ENCODE assay signal across 18 cellular contexts in the genomic region with DNA sequence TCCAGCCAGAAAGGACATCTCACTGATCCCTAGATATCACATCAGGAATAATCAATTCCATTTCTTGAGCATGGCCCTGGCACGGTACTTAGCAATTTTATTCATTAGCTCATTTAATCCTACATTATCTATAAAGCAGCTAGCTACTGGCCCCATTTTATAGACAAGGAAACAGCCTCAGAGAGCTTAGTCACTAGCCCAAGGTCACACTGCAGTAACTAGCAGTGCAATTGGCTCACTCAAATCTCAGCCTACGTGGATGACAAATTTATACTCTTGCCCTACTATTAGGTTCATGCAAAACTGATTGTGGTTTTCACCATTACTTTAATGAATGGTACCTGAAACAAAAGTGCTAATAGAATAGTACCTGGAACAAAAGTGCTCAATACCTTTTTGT. TPM values are rescaled to one million over a fixed set of nuclear protein-coding genes. Genes with fewer than 3 reads are reported as not detected.
DNase-seq lines count a peak whose midpoint lies in the region; ATAC-seq, FAIRE-seq and TF ChIP-seq lines count a peak whose summit lies in the region.
"Had no signal": no experiment of that assay in that cellular context is flagged by ENCODE, and none has a peak within 500 bp of the region (broad histone marks: within the 10 kb centered on the region; RNA-seq: fewer than 3 reads in every experiment).

No MANE protein-coding gene starts in this region.

- peak; percentile 56 to 60; a peak in 5 of 6 replicates for ATAC-seq in A549
- no peak for ATAC-seq in GM19397 (IDR thresholded peaks at IDR 0.05; ENCODE audit: unreplicated experiment)
- ATAC-seq: stimulated activated naive CD8-positive, alpha-beta T cell treated with anti-CD3 and anti-CD28 coated beads, Interleukin-15, Interleukin-2, amounts not matched to agents 100 U/mL and 50 U/mL, for 24 hours had no signal

- H3K9me3 Mint-ChIP-seq in osteocyte (ENCODE audit: unreplicated experiment), result no peaks in the 10 kb centered on the region
- H3K9me3 Mint-ChIP-seq: activated CD4-positive, alpha-beta memory T cell treated with anti-CD3 and anti-CD28 coated beads, Interleukin-2, amount 10 ng/mL, durations not matched to agents 7 days and 5 days had no signal

- H3K27me3 ChIP-seq in adipocyte (replicated peaks; ENCODE audit: control insufficient read depth, insufficient read depth, low read length) (no peaks in the 10 kb centered on the region), left ventricle myocardium inferior (ENCODE audit: low read depth) (no peaks in the 10 kb centered on the region)
- H3K27me3 ChIP-seq: adrenal gland had no signal

- no peak for FAIRE-seq in A549 (lab: Jason Lieb, UNC)
- FAIRE-seq: colon, GM19239 had no signal

- H3K4me1 ChIP-seq in A549, result peaks cover 80% of the 10 kb centered on the region
- peaks cover 41% of the 10 kb centered on the region for H3K4me1 ChIP-seq in adipocyte (ENCODE audit: control insufficient read depth, insufficient read depth, low read length)
- H3K4me1 ChIP-seq in left ventricle myocardium inferior, result peaks cover 99% of the 10 kb centered on the region

- no peak for TF ChIP-seq RAD21 in A549 (conservative IDR thresholded peaks at IDR 0.05 in 1 of 2, IDR thresholded peaks at IDR 0.05 in 1 of 2)

- no peaks in the 10 kb centered on the region for H3K27me3 Mint-ChIP-seq in osteocyte (ENCODE audit: unreplicated experiment)

- 42% methylated on average over 2 of the region's 2 CpGs for WGBS in A549 (ENCODE audit: missing lambda C conversion rate)

- peak overlapping the region; percentile 9 for H3K27ac Mint-ChIP-seq in osteocyte (ENCODE audit: unreplicated experiment)
- H3K27ac Mint-ChIP-seq: activated CD4-positive, alpha-beta memory T cell treated with anti-CD3 and anti-CD28 coated beads, Interleukin-2, amount 10 ng/mL, durations not matched to agents 7 days and 5 days had no signal

- no peak for TF ChIP-seq POLR2A in A549 (IDR thresholded peaks at IDR 0.05; ENCODE audit: low read length)

- POLR2A ChIA-PET in A549 (lab: Yijun Ruan, JAX), result interaction anchor here (1.8 kb wide), 1 partner anchor 33 kb away, joined by 4 read pairs; no protein-coding TSS in a partner anchor

- H3K9ac ChIP-seq in adipocyte (ENCODE audit: low read length), result peak overlapping the region; percentile 53
- H3K9ac ChIP-seq: SK-N-SH had no signal

- H3K4me2 ChIP-seq in A549, result peak overlapping the region; percentile 71
- H3K4me2 ChIP-seq: SK-N-SH had no signal

- DNase-seq in A549 (ENCODE audit: low read depth in 1 of 2, low spot score in 1 of 2) (no peak), adipocyte (ENCODE audit: low read depth) (no peak), left ventricle myocardium inferior (no peak), osteocyte (ENCODE audit: extremely low spot score, unreplicated experiment) (no peak), DMS 273 treated with DMSO at 0.1 percent for 48 hours (lab: John Stamatoyannopoulos, UW) (no peak), NCI-H69 (lab: John Stamatoyannopoulos, UW) (no peak), globus pallidus (ENCODE audit: low spot score) (no peak)
- DNase-seq: activated CD4-positive, alpha-beta memory T cell treated with anti-CD3 and anti-CD28 coated beads, Interleukin-2, amount 10 ng/mL, durations not matched to agents 7 days and 5 days; hypothalamus; lower lobe of right lung; NCI-H1436 treated with DMSO at 0.1 percent for 48 hours; SK-N-SH; stimulated activated naive CD8-positive, alpha-beta T cell treated with anti-CD3 and anti-CD28 coated beads, Interleukin-15, Interleukin-2, amounts not matched to agents 100 U/mL and 50 U/mL, for 24 hours had no signal

- CTCF ChIA-PET in A549 (lab: Yijun Ruan, JAX), result interaction anchor here (1.4 to 4.6 kb wide), 3 partner anchors 12 to 41 kb away, joined by 4 to 32 read pairs (median 5); a partner anchor contains a TSS

- H3K9me3 ChIP-seq in A549, result no peaks in the 10 kb centered on the region
- H3K9me3 ChIP-seq in adipocyte (ENCODE audit: control insufficient read depth, low read length), result no peaks in the 10 kb centered on the region
- H3K9me3 ChIP-seq in left ventricle myocardium inferior (replicated peaks), result no peaks in the 10 kb centered on the region
- H3K9me3 ChIP-seq: adrenal gland, lower lobe of right lung, SK-N-SH had no signal

- intact Hi-C loops in left ventricle myocardium inferior (cut with micrococcal nuclease), result no loop called here

- H3K4me3 ChIP-seq in A549 (peak overlapping the region; percentile 15; the same call in 1 of the 3 replicates), adipocyte (ENCODE audit: low read length) (peak overlapping the region; percentile 7), left ventricle myocardium inferior (peak overlapping the region; percentile 16)
- H3K4me3 ChIP-seq: adrenal gland, lower lobe of right lung, skin epidermis had no signal

- peak overlapping the region; percentile 66 to 88 for H3K27ac ChIP-seq in A549
- peak overlapping the region; percentile 93 for H3K27ac ChIP-seq in left ventricle myocardium inferior (replicated peaks)
- H3K27ac ChIP-seq: lower lobe of right lung had no signal

- peaks cover 26% of the 10 kb centered on the region for H3K36me3 Mint-ChIP-seq in osteocyte (ENCODE audit: unreplicated experiment)

- peaks cover 47% of the 10 kb centered on the region for H3K4me1 Mint-ChIP-seq in osteocyte (ENCODE audit: unreplicated experiment)
- H3K4me1 Mint-ChIP-seq: activated CD4-positive, alpha-beta memory T cell treated with anti-CD3 and anti-CD28 coated beads, Interleukin-2, amount 10 ng/mL, durations not matched to agents 7 days and 5 days had no signal

- H3K4me3 Mint-ChIP-seq in osteocyte (ENCODE audit: unreplicated experiment), result no peak overlapping the region
- H3K4me3 Mint-ChIP-seq: activated CD4-positive, alpha-beta memory T cell treated with anti-CD3 and anti-CD28 coated beads, Interleukin-2, amount 10 ng/mL, durations not matched to agents 7 days and 5 days had no signal

- TF ChIP-seq CTCF in A549 (IDR thresholded peaks at IDR 0.05) (no peak), left ventricle myocardium inferior (IDR thresholded peaks at IDR 0.05; ENCODE audit: borderline replicate concordance) (no peak), osteocyte (IDR thresholded peaks at IDR 0.05) (no peak)

- H3K36me3 ChIP-seq in adipocyte (ENCODE audit: control insufficient read depth, insufficient read depth, low read length, severe bottlenecking) (peaks cover 52% of the 10 kb centered on the region), left ventricle myocardium inferior (peaks cover 7% of the 10 kb centered on the region)
- H3K36me3 ChIP-seq: adrenal gland, lower lobe of right lung had no signal

- TF ChIP-seq EP300 in A549 (IDR thresholded peaks at IDR 0.05), result no peak

TF ChIP-seq in A549, 52 proteins besides CTCF, POLR2A, EP300 and RAD21:
- TF ChIP-seq MYC (IDR thresholded peaks at IDR 0.05; ENCODE audit: borderline replicate concordance, low read length) (0 out of 2 replicates have a peak, but pooled peaks have one; percentile 44), HDAC2 (IDR thresholded peaks at IDR 0.05) (no peak), RFX5 (IDR thresholded peaks at IDR 0.05) (no peak), ESRRA (IDR thresholded peaks at IDR 0.05; ENCODE audit: borderline replicate concordance, low read length) (peak; percentile 75; the same call in 1 of the 2 replicates)

RNA-seq across cellular contexts. Expression of a gene that starts 41.7 kb away (rescaled TPM):
- polyA plus RNA-seq in A549 (2011; rRNA removed), result 22.3 and 25.4 TPM in 2 replicates
- polyA plus RNA-seq in A549 (2012; cell fraction: cytosol; rRNA removed), result 10.1 and 12.6 TPM in 2 replicates
- polyA plus RNA-seq in A549 (2012; cell fraction: nucleus; rRNA removed), result 15.0 and 19.7 TPM in 2 replicates
- 18.1 to 23.5 TPM (median 20.8 TPM) in 3 replicates for polyA plus RNA-seq in A549 (2017; fragmentation: RNase III; extraction: RNeasy Plus Mini Kit Qiagen cat#74134 plus additional on column Dnase treatment)
- polyA minus RNA-seq in A549 (2011; rRNA and poly(A)+ RNA removed), result 36.7 and 38.4 TPM in 2 replicates
- 42.1 TPM for total RNA-seq in left ventricle myocardium inferior
- total RNA-seq in osteocyte, result 20.2 and 21.1 TPM in 2 replicates
- total RNA-seq: activated CD4-positive, alpha-beta memory T cell treated with anti-CD3 and anti-CD28 coated beads, Interleukin-2, amount 10 ng/mL, durations not matched to agents 7 days and 5 days had no signal
